Comparison of ENCODE assay signal across 12 cellular contexts in genomic region chr14:104805326-104805678, GRCh38. TPM values are rescaled to one million over a fixed set of nuclear protein-coding genes. Genes with fewer than 3 reads are reported as not detected.
DNase-seq lines count a peak whose midpoint lies in the region; ATAC-seq and TF ChIP-seq lines count a peak whose summit lies in the region.
"Had no signal": no experiment of that assay in that cellular context is flagged by ENCODE, and none has a peak within 500 bp of the region (broad histone marks: within the 10 kb centered on the region; RNA-seq: fewer than 3 reads in every experiment).

No MANE protein-coding gene starts in this region.

- no peaks in the 10 kb centered on the region for H3K36me3 Mint-ChIP-seq in CD8-positive, alpha-beta T cell
- H3K36me3 Mint-ChIP-seq: CD4-positive, CD25-positive, alpha-beta regulatory T cell had no signal

- DNase-seq in heart right ventricle (peak; percentile 28 to 63), cardiac septum (ENCODE audit: low spot score) (no peak), SK-MEL-5 (ENCODE audit: low read depth, low spot score) (peak; percentile 57), foreskin fibroblast (peak; percentile 85 to 93), SHP77 treated with DMSO at 0.1 percent for 48 hours (lab: John Stamatoyannopoulos, UW) (no peak), NCI-H1105 treated with DMSO at 0.1 percent for 48 hours (lab: John Stamatoyannopoulos, UW) (no peak)
- DNase-seq in CD8-positive, alpha-beta T cell, result no peak
- no peak for DNase-seq in stimulated activated naive CD8-positive, alpha-beta T cell treated with anti-CD3 and anti-CD28 coated beads, Interleukin-15, amount 100 ng/mL, for 72 hours
- DNase-seq: CD4-positive, CD25-positive, alpha-beta regulatory T cell; effector memory CD8-positive, alpha-beta T cell; MM.1S; trophoblast cell had no signal

- TF ChIP-seq CTCF in heart right ventricle (IDR thresholded peaks at IDR 0.05) (no peak), foreskin fibroblast (IDR thresholded peaks at IDR 0.05; ENCODE audit: low read depth, low read length) (no peak)
- no peak for TF ChIP-seq CTCF in CD8-positive, alpha-beta T cell (IDR thresholded peaks at IDR 0.05)

- WGBS in heart right ventricle, 2 donors, result 55 to 57% methylated on average over 3 of the region's 3 CpGs

- peak in 6 of 8 donors; percentile 41 to 90 (median 71) for ATAC-seq in heart right ventricle
- no peak for ATAC-seq in CD8-positive, alpha-beta T cell
- ATAC-seq in stimulated activated naive CD8-positive, alpha-beta T cell treated with anti-CD3 and anti-CD28 coated beads, Interleukin-15, amount 100 ng/mL, for 72 hours, result no peak
- ATAC-seq: effector memory CD8-positive, alpha-beta T cell had no signal

- no peaks in the 10 kb centered on the region for H3K27me3 Mint-ChIP-seq in CD8-positive, alpha-beta T cell (ENCODE audit: low read depth)
- no peaks in the 10 kb centered on the region for H3K27me3 Mint-ChIP-seq in stimulated activated naive CD8-positive, alpha-beta T cell treated with anti-CD3 and anti-CD28 coated beads, Interleukin-15, amount 100 ng/mL, for 72 hours
- H3K27me3 Mint-ChIP-seq: CD4-positive, CD25-positive, alpha-beta regulatory T cell; effector memory CD8-positive, alpha-beta T cell had no signal

- no peaks in the 10 kb centered on the region for H3K27me3 ChIP-seq in heart right ventricle
- no peaks in the 10 kb centered on the region for H3K27me3 ChIP-seq in CD8-positive, alpha-beta T cell (ENCODE audit: insufficient read depth, low read length)

- in situ Hi-C loops in SK-MEL-5 (cut with HindIII; ENCODE audit: low pct_unique_long_range_greater_than_20kb, low sequenced_read_pairs), result no loop called here

- H3K27ac ChIP-seq in heart right ventricle, result peak overlapping the region in 4 of 10 donors; percentile 25 to 61 (median 58)
- H3K27ac ChIP-seq in CD8-positive, alpha-beta T cell (ENCODE audit: low read depth, low read length), result no peak overlapping the region

- CTCF ChIA-PET in CD8-positive, alpha-beta T cell (lab: Charles Lee), result no interaction called here

- intact Hi-C loops in heart right ventricle (cut with DNase I) (no loop called here), cardiac septum (cut with DNase I) (no loop called here)
- intact Hi-C loops in CD8-positive, alpha-beta T cell (cut with DNase I, micrococcal nuclease), result no loop called here

- H3K27ac Mint-ChIP-seq in CD8-positive, alpha-beta T cell, result no peak overlapping the region
- no peak overlapping the region for H3K27ac Mint-ChIP-seq in stimulated activated naive CD8-positive, alpha-beta T cell treated with anti-CD3 and anti-CD28 coated beads, Interleukin-15, amount 100 ng/mL, for 72 hours
- H3K27ac Mint-ChIP-seq: CD4-positive, CD25-positive, alpha-beta regulatory T cell had no signal

- no peaks in the 10 kb centered on the region for H3K9me3 ChIP-seq in heart right ventricle
- H3K9me3 ChIP-seq in CD8-positive, alpha-beta T cell (ENCODE audit: low read length), result no peaks in the 10 kb centered on the region

- no peaks in the 10 kb centered on the region for H3K9me3 Mint-ChIP-seq in CD8-positive, alpha-beta T cell
- H3K9me3 Mint-ChIP-seq in stimulated activated naive CD8-positive, alpha-beta T cell treated with anti-CD3 and anti-CD28 coated beads, Interleukin-15, amount 100 ng/mL, for 72 hours, result peaks cover 0 to 9% of the 10 kb centered on the region in 2 donors
- H3K9me3 Mint-ChIP-seq: CD4-positive, CD25-positive, alpha-beta regulatory T cell; effector memory CD8-positive, alpha-beta T cell had no signal

- no peaks in the 10 kb centered on the region for H3K36me3 ChIP-seq in heart right ventricle
- no peaks in the 10 kb centered on the region for H3K36me3 ChIP-seq in CD8-positive, alpha-beta T cell (ENCODE audit: insufficient read depth, low read length)

- H3K4me1 ChIP-seq in heart right ventricle, result peaks cover 7 to 44% (median 32%) of the 10 kb centered on the region in 9 donors
- H3K4me1 ChIP-seq in CD8-positive, alpha-beta T cell (ENCODE audit: insufficient read depth, low read length), result peaks cover 16% of the 10 kb centered on the region

- no peak overlapping the region for H3K4me3 Mint-ChIP-seq in CD8-positive, alpha-beta T cell
- H3K4me3 Mint-ChIP-seq in stimulated activated naive CD8-positive, alpha-beta T cell treated with anti-CD3 and anti-CD28 coated beads, Interleukin-15, amount 100 ng/mL, for 72 hours, result no peak overlapping the region
- H3K4me3 Mint-ChIP-seq: effector memory CD8-positive, alpha-beta T cell had no signal

- H3K4me3 ChIP-seq in heart right ventricle (no peak overlapping the region), foreskin fibroblast (ENCODE audit: low read depth in 1 of 2, low read length in 2 of 2) (no peak overlapping the region)
- H3K4me3 ChIP-seq in CD8-positive, alpha-beta T cell (ENCODE audit: low read depth, low read length), result no peak overlapping the region

- POLR2A ChIA-PET in CD8-positive, alpha-beta T cell (lab: Charles Lee), result interaction anchor here (0.9 kb wide), 1 partner anchor 53 kb away, joined by 3 read pairs; the partner anchor contains the start of gene SIVA1

- H3K4me1 Mint-ChIP-seq in CD8-positive, alpha-beta T cell (ENCODE audit: low read depth), result peaks cover 13% of the 10 kb centered on the region
- peaks cover 25% of the 10 kb centered on the region for H3K4me1 Mint-ChIP-seq in stimulated activated naive CD8-positive, alpha-beta T cell treated with anti-CD3 and anti-CD28 coated beads, Interleukin-15, amount 100 ng/mL, for 72 hours

RNA-seq across cellular contexts. Expression of gene ZBTB42, which starts 4.4 kb away (rescaled TPM):
- total RNA-seq in heart right ventricle (1 to 10 TPM; 4.3 to 9.2 (median 6.9) TPM), cardiac septum (8.6 TPM)
- polyA plus RNA-seq in heart right ventricle, result 1 to 10 TPM; 1.8 to 5.9 TPM
- total RNA-seq in SK-MEL-5 (2014; rRNA removed; shearing (Covaris generic)), result 5.2 and 5.4 TPM in 2 replicates
- polyA plus RNA-seq in SK-MEL-5 (2015; cell fraction: cytosol; rRNA removed), result 9.5 and 10.8 TPM in 2 replicates
- polyA plus RNA-seq in SK-MEL-5 (2015; cell fraction: nucleus; rRNA removed), result 3.6 and 4.9 TPM in 2 replicates
- total RNA-seq in CD8-positive, alpha-beta T cell, result 1 to 10 TPM; 2.0 to 2.3 TPM

RNA-seq across cellular contexts. Expression of gene AKT1, which starts 9.8 kb away (rescaled TPM):
- 100 to 1,000 TPM in 9 of 10 donors, 10 to 100 TPM in 1; 98.1 to 152 (median 141) TPM for total RNA-seq in heart right ventricle
- 100 to 1,000 TPM in 1 of 2 donors, 10 to 100 TPM in 1; 95.7 to 112 TPM for polyA plus RNA-seq in heart right ventricle
- 172 TPM for total RNA-seq in cardiac septum
- total RNA-seq in SK-MEL-5 (2014; rRNA removed; shearing (Covaris generic)), result 108 and 119 TPM in 2 replicates
- polyA plus RNA-seq in SK-MEL-5 (2015; cell fraction: cytosol; rRNA removed), result 154 and 163 TPM in 2 replicates
- 363 and 380 TPM in 2 replicates for polyA plus RNA-seq in SK-MEL-5 (2015; cell fraction: nucleus; rRNA removed)
- total RNA-seq in CD8-positive, alpha-beta T cell, result 10 to 100 TPM; 65.7 to 67.7 TPM

RNA-seq across cellular contexts. Expression of gene SIVA1, which starts 52.4 kb away (rescaled TPM):
- 10 to 100 TPM; 43.3 to 69.6 (median 50.8) TPM for total RNA-seq in heart right ventricle
- polyA plus RNA-seq in heart right ventricle, result 100 to 1,000 TPM in 1 of 2 donors, 10 to 100 TPM in 1; 78.6 to 203 TPM
- total RNA-seq in cardiac septum, result 50.9 TPM
- total RNA-seq in SK-MEL-5 (2014; rRNA removed; shearing (Covaris generic)), result 94.9 and 111 TPM in 2 replicates
- 178 and 225 TPM in 2 replicates for polyA plus RNA-seq in SK-MEL-5 (2015; cell fraction: cytosol; rRNA removed)
- polyA plus RNA-seq in SK-MEL-5 (2015; cell fraction: nucleus; rRNA removed), result 60.4 and 92.1 TPM in 2 replicates
- 100 to 1,000 TPM; 104 to 115 TPM for total RNA-seq in CD8-positive, alpha-beta T cell

RNA-seq across cellular contexts. Expression of gene CEP170B, which starts 59.8 kb away (rescaled TPM):
- total RNA-seq in heart right ventricle (10 to 100 TPM in 9 of 10 donors, 1 to 10 TPM in 1; 8.3 to 13.6 (median 12.3) TPM), cardiac septum (19.2 TPM)
- polyA plus RNA-seq in heart right ventricle, result 1 to 10 TPM; 6.8 to 9.1 TPM
- 20.2 and 20.4 TPM in 2 replicates for total RNA-seq in SK-MEL-5 (2014; rRNA removed; shearing (Covaris generic))
- polyA plus RNA-seq in SK-MEL-5 (2015; cell fraction: cytosol; rRNA removed), result 39.4 and 52.5 TPM in 2 replicates
- polyA plus RNA-seq in SK-MEL-5 (2015; cell fraction: nucleus; rRNA removed), result 97.4 and 98.1 TPM in 2 replicates
- total RNA-seq in CD8-positive, alpha-beta T cell, result 1 to 10 TPM; 1.6 to 1.7 TPM

Comparison
In these comparisons a context has a peak if more than half of its experiments do, and no peak if none do; other contexts are left out.
1. DNase-seq: peak in heart right ventricle (2 of 2), SK-MEL-5 (single experiment) and foreskin fibroblast (2 of 2); none in cardiac septum (single experiment), SHP77 treated with DMSO at 0.1 percent for 48 hours (single experiment), CD8-positive, alpha-beta T cell (0 of 7), stimulated activated naive CD8-positive, alpha-beta T cell treated with anti-CD3 and anti-CD28 coated beads, Interleukin-15, amount 100 ng/mL, for 72 hours (0 of 2) and NCI-H1105 treated with DMSO at 0.1 percent for 48 hours (single experiment).
2. ATAC-seq: peak in heart right ventricle (6 of 8); none in CD8-positive, alpha-beta T cell (single experiment) and stimulated activated naive CD8-positive, alpha-beta T cell treated with anti-CD3 and anti-CD28 coated beads, Interleukin-15, amount 100 ng/mL, for 72 hours (single experiment).